Comparison of ENCODE assay signal across 12 cellular contexts in the genomic region with DNA sequence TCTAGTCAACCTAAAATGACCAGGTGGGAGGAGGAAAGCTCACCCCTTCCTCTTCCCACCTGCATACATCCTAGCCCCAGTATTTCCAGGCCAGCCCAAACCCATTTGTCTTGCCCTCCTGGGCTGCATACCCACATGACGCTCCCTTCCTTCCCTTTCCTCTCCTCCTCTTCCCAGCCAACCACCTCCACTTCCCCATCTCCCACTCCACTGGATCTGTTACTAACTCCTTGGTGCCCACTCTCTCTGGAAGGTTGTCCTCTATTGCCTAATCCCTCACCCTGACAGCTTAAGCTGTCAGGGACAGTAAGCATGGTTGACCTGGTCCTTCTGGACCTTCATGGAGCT. TPM values are rescaled to one million over a fixed set of nuclear protein-coding genes. Genes with fewer than 3 reads are reported as not detected.
A peak's percentile ranks its signal among the peaks of the same experiment; 100 is the strongest.
DNase-seq lines count a peak whose midpoint lies in the region; ATAC-seq, FAIRE-seq and TF ChIP-seq lines count a peak whose summit lies in the region.
"Had no signal": no experiment of that assay in that cellular context is flagged by ENCODE, and none has a peak within 500 bp of the region (broad histone marks: within the 10 kb centered on the region; RNA-seq: fewer than 3 reads in every experiment).

No MANE protein-coding gene starts in this region.

- H3K27ac Mint-ChIP-seq in GM23338 (no peak overlapping the region; the same call in 1 of the 2 replicates), astrocyte (ENCODE audit: unreplicated experiment) (peak overlapping the region; percentile 95)
- H3K27ac Mint-ChIP-seq in naive thymus-derived CD4-positive, alpha-beta T cell: no peak overlapping the region
- H3K27ac Mint-ChIP-seq: naive B cell had no signal

- no peak for ATAC-seq in GM23338
- ATAC-seq in naive thymus-derived CD4-positive, alpha-beta T cell: no peak

- CTCF ChIA-PET in naive thymus-derived CD4-positive, alpha-beta T cell (lab: Charles Lee): interaction anchor here (1.1 kb wide), 1 partner anchor 15 kb away, joined by 3 read pairs; no protein-coding TSS in a partner anchor

- H3K79me2 ChIP-seq in ACC112 (ENCODE audit: control insufficient read depth, insufficient read depth, low read length, unreplicated experiment): no peaks in the 10 kb centered on the region
- H3K79me2 ChIP-seq in GM23338 (replicated peaks; ENCODE audit: insufficient read depth): no peaks in the 10 kb centered on the region
- H3K79me2 ChIP-seq in astrocyte (ENCODE audit: insufficient read depth, low read length): no peaks in the 10 kb centered on the region

- H3K9me2 ChIP-seq in GM23338 (ENCODE audit: insufficient read depth): no peaks in the 10 kb centered on the region; the same call in 1 of the 2 replicates

- H3F3A ChIP-seq in GM23338 (replicated peaks; ENCODE audit: low read depth): 0 out of 2 replicates have a peak, but pooled peaks cover 4% of the 10 kb centered on the region

- WGBS in mesodermal cell (ENCODE audit: insufficient coverage in 2 of 2), 2 experiments: 89 to 100% methylated on average over 1 of the region's 1 CpG

- H3K9ac ChIP-seq in astrocyte (ENCODE audit: low read length): no peak overlapping the region

- H3K36me3 ChIP-seq in ACC112 (ENCODE audit: insufficient read depth, low read length): no peaks in the 10 kb centered on the region
- no peaks in the 10 kb centered on the region for H3K36me3 ChIP-seq in GM23338 (ENCODE audit: insufficient read depth)
- no peaks in the 10 kb centered on the region for H3K36me3 ChIP-seq in astrocyte (ENCODE audit: insufficient read depth, low read length)
- no peaks in the 10 kb centered on the region for H3K36me3 ChIP-seq in mesodermal cell (ENCODE audit: control insufficient read depth, insufficient read depth, low read length)
- H3K36me3 ChIP-seq in naive thymus-derived CD4-positive, alpha-beta T cell (ENCODE audit: control insufficient read depth in 2 of 3, insufficient read depth in 3 of 3, low read length in 3 of 3): no peaks in the 10 kb centered on the region
- H3K36me3 ChIP-seq: BE2C, prostate gland had no signal

- no peaks in the 10 kb centered on the region for H3K9me3 Mint-ChIP-seq in GM23338
- H3K9me3 Mint-ChIP-seq in astrocyte (ENCODE audit: unreplicated experiment): no peaks in the 10 kb centered on the region
- peaks cover 0 to 2% (median 0%) of the 10 kb centered on the region in 11 donors for H3K9me3 Mint-ChIP-seq in naive thymus-derived CD4-positive, alpha-beta T cell

- peak overlapping the region; percentile 39; the same call in 1 of the 2 replicates for H3K27ac ChIP-seq in ACC112 (ENCODE audit: low read depth, low read length)
- no peak overlapping the region for H3K27ac ChIP-seq in GM23338 (ENCODE audit: low read depth)
- peak overlapping the region; percentile 41 for H3K27ac ChIP-seq in astrocyte (ENCODE audit: low read depth, low read length)
- H3K27ac ChIP-seq in mesodermal cell (ENCODE audit: low read depth, low read length, severe bottlenecking): peak overlapping the region; percentile 64
- H3K27ac ChIP-seq in naive thymus-derived CD4-positive, alpha-beta T cell (ENCODE audit: low read depth, low read length): no peak overlapping the region
- H3K27ac ChIP-seq: prostate gland had no signal

- H4K20me1 ChIP-seq in GM23338 (replicated peaks; ENCODE audit: insufficient read depth) (no peaks in the 10 kb centered on the region), astrocyte (ENCODE audit: insufficient read depth, low read length) (no peaks in the 10 kb centered on the region)

- DNase-seq in GM23338 (ENCODE audit: low spot score) (no peak), astrocyte (ENCODE audit: low read depth) (no peak), amniotic stem cell (lab: John Stamatoyannopoulos, UW) (no peak), OCI-M2 (lab: John Stamatoyannopoulos, UW; ENCODE audit: unreplicated experiment) (no peak)
- DNase-seq in naive thymus-derived CD4-positive, alpha-beta T cell: no peak
- DNase-seq in stimulated activated CD4-positive, alpha-beta T cell treated with anti-CD3 and anti-CD28 coated beads, Interleukin-12 subunit alpha, Interleukin-12 subunit beta, amount 100 ng/mL, for 4 hours: no peak
- DNase-seq: activated gamma-delta T cell treated with Interleukin-2 at 50 U/mL for 16 hours, naive B cell had no signal

- H3K4me2 ChIP-seq in GM23338 (0 out of 2 replicates have a peak overlapping the region, but pooled peaks have one; percentile 51), astrocyte (ENCODE audit: low read length) (peak overlapping the region; percentile 43)

- H3K9me3 ChIP-seq in astrocyte (ENCODE audit: insufficient read depth, low read depth, low read length) (no peaks in the 10 kb centered on the region), mesodermal cell (ENCODE audit: control insufficient read depth, low read length) (no peaks in the 10 kb centered on the region)
- H3K9me3 ChIP-seq in naive thymus-derived CD4-positive, alpha-beta T cell (ENCODE audit: control insufficient read depth in 2 of 3, low read length in 3 of 3): no peaks in the 10 kb centered on the region
- H3K9me3 ChIP-seq: BE2C, prostate gland had no signal

- H3K4me3 ChIP-seq in ACC112 (ENCODE audit: low read depth, low read length) (no peak overlapping the region), GM23338 (no peak overlapping the region), astrocyte (ENCODE audit: insufficient read depth, low read depth, low read length) (no peak overlapping the region), mesodermal cell (ENCODE audit: extremely low read depth, insufficient read depth, low read length, poor library complexity, severe bottlenecking) (no peak overlapping the region)
- H3K4me3 ChIP-seq in naive thymus-derived CD4-positive, alpha-beta T cell (ENCODE audit: low read length): no peak overlapping the region
- H3K4me3 ChIP-seq: prostate gland had no signal

- peaks cover 17% of the 10 kb centered on the region for H3K4me1 Mint-ChIP-seq in GM23338
- peaks cover 22% of the 10 kb centered on the region for H3K4me1 Mint-ChIP-seq in astrocyte (ENCODE audit: low read depth, unreplicated experiment)
- H3K4me1 Mint-ChIP-seq in naive thymus-derived CD4-positive, alpha-beta T cell: peaks cover 0 to 17% (median 6%) of the 10 kb centered on the region in 7 donors

- POLR2A ChIA-PET in naive thymus-derived CD4-positive, alpha-beta T cell (lab: Charles Lee): no interaction called here

- no peak for FAIRE-seq in astrocyte (lab: Jason Lieb, UNC)

- H3K36me3 Mint-ChIP-seq in GM23338 (ENCODE audit: low read depth) (no peaks in the 10 kb centered on the region), astrocyte (ENCODE audit: low read depth, unreplicated experiment) (no peaks in the 10 kb centered on the region)
- peaks cover 0 to 1% (median 0%) of the 10 kb centered on the region in 5 donors for H3K36me3 Mint-ChIP-seq in naive thymus-derived CD4-positive, alpha-beta T cell
- H3K36me3 Mint-ChIP-seq: naive B cell had no signal

- H3K27me3 ChIP-seq in ACC112 (ENCODE audit: insufficient read depth, low read length): no peaks in the 10 kb centered on the region
- H3K27me3 ChIP-seq in GM23338 (ENCODE audit: insufficient read depth): no peaks in the 10 kb centered on the region
- no peaks in the 10 kb centered on the region for H3K27me3 ChIP-seq in astrocyte (ENCODE audit: insufficient read depth, low read length)
- no peaks in the 10 kb centered on the region for H3K27me3 ChIP-seq in naive thymus-derived CD4-positive, alpha-beta T cell (ENCODE audit: control insufficient read depth in 2 of 2, insufficient read depth in 2 of 2, low read length in 2 of 2)
- H3K27me3 ChIP-seq: BE2C had no signal

- intact Hi-C loops in naive thymus-derived CD4-positive, alpha-beta T cell (cut with micrococcal nuclease): no loop called here

- peak overlapping the region; percentile 33 for H2AFZ ChIP-seq in ACC112 (ENCODE audit: low read length, unreplicated experiment)
- peak overlapping the region; percentile 90 for H2AFZ ChIP-seq in GM23338
- H2AFZ ChIP-seq in astrocyte (ENCODE audit: low read depth, low read length): peak overlapping the region; percentile 28

- no peak overlapping the region for H3K4me3 Mint-ChIP-seq in GM23338
- H3K4me3 Mint-ChIP-seq in astrocyte (ENCODE audit: unreplicated experiment): peak overlapping the region; percentile 77
- H3K4me3 Mint-ChIP-seq in naive thymus-derived CD4-positive, alpha-beta T cell: peak overlapping the region in 1 of 10 donors; percentile 33
- H3K4me3 Mint-ChIP-seq: naive B cell had no signal

- peaks cover 28% of the 10 kb centered on the region for H3K4me1 ChIP-seq in ACC112 (ENCODE audit: control insufficient read depth, insufficient read depth, low read length, unreplicated experiment)
- H3K4me1 ChIP-seq in GM23338 (ENCODE audit: insufficient read depth): peaks cover 13% of the 10 kb centered on the region; the same call in 1 of the 2 replicates
- peaks cover 24% of the 10 kb centered on the region for H3K4me1 ChIP-seq in astrocyte (ENCODE audit: insufficient read depth, low read length)
- peaks cover 13% of the 10 kb centered on the region for H3K4me1 ChIP-seq in mesodermal cell (ENCODE audit: control insufficient read depth, insufficient read depth, low read length, poor library complexity, severe bottlenecking)
- no peaks in the 10 kb centered on the region for H3K4me1 ChIP-seq in naive thymus-derived CD4-positive, alpha-beta T cell (ENCODE audit: control insufficient read depth in 2 of 2, insufficient read depth in 2 of 2, low read length in 2 of 2)
- H3K4me1 ChIP-seq: BE2C, prostate gland had no signal

- H3K27me3 Mint-ChIP-seq in GM23338 (ENCODE audit: insufficient read depth, low read depth, poor library complexity): peaks cover 14% of the 10 kb centered on the region
- H3K27me3 Mint-ChIP-seq in astrocyte (ENCODE audit: low read depth, unreplicated experiment): no peaks in the 10 kb centered on the region
- H3K27me3 Mint-ChIP-seq in naive thymus-derived CD4-positive, alpha-beta T cell: peaks cover 0 to 19% (median 7%) of the 10 kb centered on the region in 5 donors

- TF ChIP-seq CTCF in GM23338 (conservative IDR thresholded peaks at IDR 0.05; ENCODE audit: low read depth in 2 of 2) (no peak), astrocyte (IDR thresholded peaks at IDR 0.05; ENCODE audit: insufficient read depth, low read depth, low read length) (no peak)

TF ChIP-seq in GM23338, 12 proteins besides CTCF, POLR2A, EP300 and RAD21 (continues in another document):
- TF ChIP-seq, protein P1, sequence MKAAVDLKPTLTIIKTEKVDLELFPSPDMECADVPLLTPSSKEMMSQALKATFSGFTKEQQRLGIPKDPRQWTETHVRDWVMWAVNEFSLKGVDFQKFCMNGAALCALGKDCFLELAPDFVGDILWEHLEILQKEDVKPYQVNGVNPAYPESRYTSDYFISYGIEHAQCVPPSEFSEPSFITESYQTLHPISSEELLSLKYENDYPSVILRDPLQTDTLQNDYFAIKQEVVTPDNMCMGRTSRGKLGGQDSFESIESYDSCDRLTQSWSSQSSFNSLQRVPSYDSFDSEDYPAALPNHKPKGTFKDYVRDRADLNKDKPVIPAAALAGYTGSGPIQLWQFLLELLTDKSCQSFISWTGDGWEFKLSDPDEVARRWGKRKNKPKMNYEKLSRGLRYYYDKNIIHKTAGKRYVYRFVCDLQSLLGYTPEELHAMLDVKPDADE (IDR thresholded peaks at IDR 0.05): no peak

RNA-seq across cellular contexts. Expression of a gene that starts 23.0 kb away (rescaled TPM):
- total RNA-seq in GM23338 (2014; rRNA removed; shearing (Covaris generic)): not detected in 2 replicates
- polyA plus RNA-seq in GM23338 (2016; fragmentation: Nextera tagmentation; extraction: Ambion mirVana): 0.31 TPM in 1 of 2 replicates, not detected in the other
- total RNA-seq in astrocyte: 20.6 and 23.7 TPM in 2 replicates
- polyA plus RNA-seq in mesodermal cell (2013, experiment 1 of 2): 1.0 TPM
- polyA plus RNA-seq in mesodermal cell (2013, experiment 2 of 2): 0.96 TPM
- total RNA-seq in naive thymus-derived CD4-positive, alpha-beta T cell: not detected
- polyA plus RNA-seq in naive thymus-derived CD4-positive, alpha-beta T cell: not detected

Comparison
In these comparisons a context has a peak if more than half of its experiments do, and no peak if none do; other contexts are left out.
1. H2AFZ ChIP-seq: peak in every context shown above with its lines; median percentile 90 in GM23338; 33 in ACC112; 28 in astrocyte.
2. H3K27ac ChIP-seq: peak in ACC112 (single experiment), astrocyte (single experiment) and mesodermal cell (single experiment); none in GM23338 (single experiment) and naive thymus-derived CD4-positive, alpha-beta T cell (single experiment).
3. RNA of a gene that starts 23.0 kb away (total RNA-seq): 20.6 to 23.7 TPM in astrocyte; not detected in GM23338 and not detected in naive thymus-derived CD4-positive, alpha-beta T cell; every median in the first group is over 10 times any median in the second.